In genomic region chr3:48656061-48656840, GRCh38 we compare ENCODE assay signal across 8 cellular contexts. TPM values are rescaled to one million over a fixed set of nuclear protein-coding genes. Genes with fewer than 3 reads are reported as not detected.
A peak's percentile ranks its signal among the peaks of the same experiment; 100 is the strongest.
DNase-seq lines count a peak whose midpoint lies in the region; ATAC-seq, FAIRE-seq and TF ChIP-seq lines count a peak whose summit lies in the region.

No MANE protein-coding gene starts in this region.

- no peak for FAIRE-seq in frontal cortex (lab: Jason Lieb, UNC)

- H3K4me1 ChIP-seq in osteoblast (ENCODE audit: insufficient read depth, low read length) (peaks cover 3% of the 10 kb centered on the region), testis (peaks cover 11% of the 10 kb centered on the region)

- H3K36me3 ChIP-seq in osteoblast (ENCODE audit: insufficient read depth, low read length) (no peaks in the 10 kb centered on the region), testis (ENCODE audit: low read depth, missing control alignments) (no peaks in the 10 kb centered on the region)

- peak overlapping the region; percentile 77 for H3K4me2 ChIP-seq in osteoblast (ENCODE audit: insufficient read depth, low read length)

- H3K4me3 ChIP-seq in osteoblast (ENCODE audit: insufficient read depth, low read length), result peak overlapping the region; percentile 70
- peak overlapping the region; percentile 51 to 66 for H3K4me3 ChIP-seq in testis

- no peaks in the 10 kb centered on the region for H4K20me1 ChIP-seq in osteoblast (ENCODE audit: insufficient read depth, low read length)

- peak; percentile 48 for ATAC-seq in GM21825 (IDR thresholded peaks at IDR 0.05; ENCODE audit: unreplicated experiment)

- H3K79me2 ChIP-seq in osteoblast (ENCODE audit: insufficient read depth, low read length), result no peaks in the 10 kb centered on the region

- no peaks in the 10 kb centered on the region for H3K27me3 ChIP-seq in osteoblast (ENCODE audit: insufficient read depth, low read length)
- H3K27me3 ChIP-seq in testis, result no peaks in the 10 kb centered on the region

- WGBS in testis, 2 donors, result 2 to 3% methylated on average over 30 to 61 of the region's 94 CpGs

- intact Hi-C loops in testis (cut with DNase I; ENCODE audit: low total_unique reads), result no loop called here

- TF ChIP-seq POLR2A in testis (IDR thresholded peaks at IDR 0.05), result no peak

- H3K27ac ChIP-seq in osteoblast (ENCODE audit: low read depth, low read length) (no peak overlapping the region), testis (no peak overlapping the region)

- peak; percentile 50 for TF ChIP-seq CTCF in osteoblast (IDR thresholded peaks at IDR 0.05; ENCODE audit: extremely low read depth, low read depth, low read length)
- TF ChIP-seq CTCF in testis (IDR thresholded peaks at IDR 0.05), result peak; percentile 60 to 70 (median 63)

- H3K9me3 ChIP-seq in osteoblast (ENCODE audit: low read depth, low read length) (no peaks in the 10 kb centered on the region), testis (no peaks in the 10 kb centered on the region)

- H2AFZ ChIP-seq in osteoblast (ENCODE audit: low read length), result peak overlapping the region; percentile 41

- peak in 11 of 14 donors; percentile 11 to 58 (median 30) for DNase-seq in C1 segment of cervical spinal cord (lab: John Stamatoyannopoulos, UW)
- DNase-seq in NOMO-1 treated with dmso at 0.1 percent for 144 hours (lab: John Stamatoyannopoulos, UW; ENCODE audit: unreplicated experiment), result peak; percentile 83
- peak; percentile 77 for DNase-seq in activated T-helper 9 cell treated with anti-CD3 and anti-CD28 coated beads, Interleukin-2, amount 50 U/mL, for 16 hours (ENCODE audit: low read depth)
- DNase-seq in frontal cortex (ENCODE audit: low spot score in 2 of 2), result peak; percentile 79 to 89
- peak; percentile 99 for DNase-seq in osteoblast (ENCODE audit: insufficient read length, low spot score, missing footprints)
- DNase-seq in testis, result peak; percentile 88
- DNase-seq in DMS53 treated with DMSO at 0.1 percent for 48 hours (lab: John Stamatoyannopoulos, UW; ENCODE audit: unreplicated experiment), result no peak

RNA-seq across cellular contexts. Expression of gene CELSR3, which starts 6.4 kb away (rescaled TPM):
- total RNA-seq in frontal cortex, result 27.7 TPM
- total RNA-seq in osteoblast, result 1.2 and 1.4 TPM in 2 replicates
- 10 to 100 TPM; 14.3 to 17.5 TPM for total RNA-seq in testis
- polyA plus RNA-seq in testis (ENCODE audit: insufficient read depth, low read depth, low replicate concordance), result 13.5 TPM

RNA-seq across cellular contexts. Expression of gene SLC26A6, which starts 21.0 kb away (rescaled TPM):
- total RNA-seq in frontal cortex (4.1 TPM), osteoblast (26.2 and 30.8 TPM in 2 replicates), testis (10 to 100 TPM; 24.6 to 32.9 TPM)
- 12.3 TPM for polyA plus RNA-seq in testis (ENCODE audit: insufficient read depth, low read depth, low replicate concordance)

RNA-seq across cellular contexts. Expression of gene NCKIPSD, which starts 29.5 kb away (rescaled TPM):
- total RNA-seq in frontal cortex (6.1 TPM), osteoblast (17.1 and 17.7 TPM in 2 replicates), testis (10 to 100 TPM; 69.4 to 81.3 TPM)
- polyA plus RNA-seq in testis (ENCODE audit: insufficient read depth, low read depth, low replicate concordance), result 30.1 TPM

RNA-seq across cellular contexts. Expression of gene TMEM89, which starts 34.7 kb away (rescaled TPM):
- total RNA-seq in frontal cortex (not detected), osteoblast (0.59 TPM in 1 of 2 replicates, not detected in the other), testis (10 to 100 TPM in 1 of 2 donors, 1 to 10 TPM in 1; 8.7 to 14.8 TPM)
- 16.1 TPM for polyA plus RNA-seq in testis (ENCODE audit: insufficient read depth, low read depth, low replicate concordance)

RNA-seq across cellular contexts. Expression of gene UQCRC1, which starts 46.8 kb away (rescaled TPM):
- total RNA-seq in frontal cortex (149 TPM), osteoblast (299 and 308 TPM in 2 replicates), testis (100 to 1,000 TPM; 282 to 287 TPM)
- 281 TPM for polyA plus RNA-seq in testis (ENCODE audit: insufficient read depth, low read depth, low replicate concordance)
